23 cellular contexts compared by ENCODE assay signal in genomic region chr10:32684291-32684690, GRCh38.
"Had no signal": no experiment of that assay in that cellular context is flagged by ENCODE, and none has a peak within 500 bp of the region (broad histone marks: within the 10 kb centered on the region; RNA-seq: fewer than 3 reads in every experiment).

No MANE protein-coding gene starts in this region.

- H3K27me3 ChIP-seq: dorsolateral prefrontal cortex, esophagus muscularis mucosa, gastroesophageal sphincter, heart left ventricle had no signal

- ATAC-seq: foreskin keratinocyte, gastroesophageal sphincter, heart left ventricle, left colon, left lobe of liver, lower lobe of right lung, mucosa of descending colon had no signal

- H3K27me3 Mint-ChIP-seq: naive B cell had no signal

- FAIRE-seq: colon, endothelial cell of umbilical vein, frontal cortex, keratinocyte had no signal

- H3K9me3 ChIP-seq: lower lobe of right lung had no signal

- H3K4me3 Mint-ChIP-seq: mesothelial cell of epicardium had no signal

- H3K36me3 ChIP-seq: lower lobe of right lung had no signal

- DNase-seq: dermis blood vessel endothelial cell; dorsolateral prefrontal cortex; effector CD4-positive, alpha-beta T cell; effector memory CD4-positive, alpha-beta T cell; foreskin keratinocyte; heart left ventricle; hippocampal formation; kidney glomerular epithelial cell; left colon; left ventricle myocardium inferior; lower lobe of right lung; mesenchymal stem cell; mucosa of descending colon; naive B cell had no signal

- H3K36me3 Mint-ChIP-seq: mesothelial cell of epicardium had no signal

- H3K27ac ChIP-seq: coronary artery, dorsolateral prefrontal cortex, esophagus muscularis mucosa, foreskin keratinocyte, gastroesophageal sphincter, heart left ventricle, left ventricle myocardium inferior, lower lobe of right lung had no signal

- H3K27ac Mint-ChIP-seq: mesothelial cell of epicardium had no signal

- H3K4me3 ChIP-seq: coronary artery, dorsolateral prefrontal cortex, esophagus muscularis mucosa, gastroesophageal sphincter, heart left ventricle, left ventricle myocardium inferior, lower lobe of right lung, mucosa of descending colon had no signal

- H3K4me1 ChIP-seq: esophagus muscularis mucosa, foreskin keratinocyte, gastroesophageal sphincter, heart left ventricle, left ventricle myocardium inferior, lower lobe of right lung had no signal

- H3K4me1 Mint-ChIP-seq: mesothelial cell of epicardium, naive B cell had no signal
